26 cellular contexts compared by ENCODE assay signal in the genomic region with DNA sequence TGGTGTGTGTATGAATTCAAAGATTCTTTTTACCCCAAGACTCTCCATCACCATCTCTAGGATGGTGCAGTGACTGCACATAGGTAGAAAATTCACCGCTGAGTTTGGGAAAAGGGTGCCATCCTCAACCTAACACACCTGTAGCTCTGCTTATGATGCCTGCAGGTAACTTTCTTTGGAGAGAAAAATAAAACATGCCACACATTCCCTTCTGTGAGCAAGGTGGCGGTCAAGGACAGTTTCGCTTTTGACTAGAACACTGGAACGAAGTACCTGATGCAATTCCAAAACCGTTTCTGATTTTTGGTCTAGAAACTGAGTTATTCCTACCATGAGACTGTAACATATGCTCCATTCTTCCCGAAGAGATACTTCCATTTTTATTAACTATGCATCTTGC.
"Had no signal": no experiment of that assay in that cellular context is flagged by ENCODE, and none has a peak within 500 bp of the region (broad histone marks: within the 10 kb centered on the region; RNA-seq: fewer than 3 reads in every experiment).

No MANE protein-coding gene starts in this region.

- H3K4me3 ChIP-seq: adrenal gland, ascending aorta, esophagus squamous epithelium, gastroesophageal sphincter, lung, neural progenitor cell, spleen, uterus had no signal

- H3K36me3 ChIP-seq: adrenal gland, ascending aorta, esophagus squamous epithelium, gastroesophageal sphincter, neural progenitor cell, spleen, uterus, WERI-Rb-1 had no signal

- ATAC-seq: activated CD8-positive, alpha-beta T cell treated with anti-CD3 and anti-CD28 coated beads, Interleukin-2, amount 10 ng/mL, durations not matched to agents 7 days and 5 days; effector memory CD8-positive, alpha-beta T cell; gastroesophageal sphincter; left cardiac atrium; naive thymus-derived CD4-positive, alpha-beta T cell had no signal

- H3K4me1 ChIP-seq: ascending aorta, esophagus squamous epithelium, spleen, uterus had no signal

- H3K27me3 ChIP-seq: adrenal gland, ascending aorta, esophagus squamous epithelium, gastroesophageal sphincter, neural progenitor cell, uterus had no signal

- H3K36me3 Mint-ChIP-seq: activated naive CD8-positive, alpha-beta T cell; naive thymus-derived CD4-positive, alpha-beta T cell; neural progenitor cell had no signal

- H3K4me3 Mint-ChIP-seq: activated CD4-positive, alpha-beta T cell treated with anti-CD3 and anti-CD28 coated beads, Interleukin-2, amount 10 ng/mL, durations not matched to agents 7 days and 5 days; activated CD8-positive, alpha-beta T cell treated with anti-CD3 and anti-CD28 coated beads, Interleukin-2, amount 10 ng/mL, durations not matched to agents 7 days and 5 days; activated naive CD8-positive, alpha-beta T cell; activated T-helper 1 cell treated with anti-CD3 and anti-CD28 coated beads, Interleukin-12 subunit alpha, Interleukin-12 subunit beta, Interleukin-2, Interleukin-4 antibody, amounts not matched to agents 30 ng/mL and 10 ng/mL and 1 ng/mL, durations not matched to agents 14 hours and 24 hours and 36 hours; effector memory CD8-positive, alpha-beta T cell; naive thymus-derived CD4-positive, alpha-beta T cell; neural progenitor cell had no signal

- DNase-seq: activated CD4-positive, alpha-beta T cell treated with anti-CD3 and anti-CD28 coated beads, Interleukin-2, amount 10 ng/mL, durations not matched to agents 7 days and 5 days; activated CD4-positive, CD25-positive, alpha-beta regulatory T cell treated with anti-CD3 and anti-CD28 coated beads, Interleukin-2, amount 50 U/mL, for 72 hours; activated CD8-positive, alpha-beta T cell treated with anti-CD3 and anti-CD28 coated beads, Interleukin-2, amount 10 ng/mL, durations not matched to agents 7 days and 5 days; activated gamma-delta T cell; adrenal gland; central memory CD4-positive, alpha-beta T cell; dermis blood vessel endothelial cell; effector memory CD8-positive, alpha-beta T cell; esophagus squamous epithelium; head of caudate nucleus; hypothalamus; left cardiac atrium; naive thymus-derived CD4-positive, alpha-beta T cell; retina; spleen; stimulated activated CD4-positive, alpha-beta T cell treated with anti-CD3 and anti-CD28 coated beads, Interleukin-4, amount 100 ng/mL, for 1 hour; stimulated activated naive CD4-positive, alpha-beta T cell treated with Interleukin-2 at 50 U/mL for 16 hours; uterus; WERI-Rb-1 had no signal

- H3K27ac ChIP-seq: adrenal gland, ascending aorta, esophagus squamous epithelium, gastroesophageal sphincter, neural progenitor cell, spleen, uterus, WERI-Rb-1 had no signal

- H3K9me3 Mint-ChIP-seq: activated CD4-positive, alpha-beta T cell treated with anti-CD3 and anti-CD28 coated beads, Interleukin-2, amount 10 ng/mL, durations not matched to agents 7 days and 5 days; activated T-helper 1 cell treated with anti-CD3 and anti-CD28 coated beads, Interleukin-12 subunit alpha, Interleukin-12 subunit beta, Interleukin-2, Interleukin-4 antibody, amounts not matched to agents 30 ng/mL and 10 ng/mL and 1 ng/mL, durations not matched to agents 14 hours and 24 hours and 36 hours; effector memory CD8-positive, alpha-beta T cell had no signal

- H3K4me1 Mint-ChIP-seq: activated CD4-positive, alpha-beta T cell treated with anti-CD3 and anti-CD28 coated beads, Interleukin-2, amount 10 ng/mL, durations not matched to agents 7 days and 5 days; naive thymus-derived CD4-positive, alpha-beta T cell had no signal

- H3K9me3 ChIP-seq: adrenal gland, ascending aorta, esophagus squamous epithelium, gastroesophageal sphincter, uterus had no signal

- H3K27ac Mint-ChIP-seq: activated CD4-positive, alpha-beta T cell treated with anti-CD3 and anti-CD28 coated beads, Interleukin-2, amount 10 ng/mL, durations not matched to agents 7 days and 5 days; activated CD8-positive, alpha-beta T cell treated with anti-CD3 and anti-CD28 coated beads, Interleukin-2, amount 10 ng/mL, durations not matched to agents 7 days and 5 days; activated naive CD8-positive, alpha-beta T cell; activated T-helper 1 cell treated with anti-CD3 and anti-CD28 coated beads, Interleukin-12 subunit alpha, Interleukin-12 subunit beta, Interleukin-2, Interleukin-4 antibody, amounts not matched to agents 30 ng/mL and 10 ng/mL and 1 ng/mL, durations not matched to agents 14 hours and 24 hours and 36 hours; effector memory CD8-positive, alpha-beta T cell; naive thymus-derived CD4-positive, alpha-beta T cell; neural progenitor cell; progenitor cell of endocrine pancreas had no signal

- H3K27me3 Mint-ChIP-seq: activated CD4-positive, alpha-beta T cell treated with anti-CD3 and anti-CD28 coated beads, Interleukin-2, amount 10 ng/mL, durations not matched to agents 7 days and 5 days; progenitor cell of endocrine pancreas had no signal
